16 cellular contexts compared by ENCODE assay signal in genomic region chr5:18754201-18754600, GRCh38.
DNase-seq lines count a peak whose midpoint lies in the region; ATAC-seq, FAIRE-seq and TF ChIP-seq lines count a peak whose summit lies in the region.
"Had no signal": no experiment of that assay in that cellular context is flagged by ENCODE, and none has a peak within 500 bp of the region (broad histone marks: within the 10 kb centered on the region; RNA-seq: fewer than 3 reads in every experiment).

No MANE protein-coding gene starts in this region.

- H2BK120ac ChIP-seq in neuronal stem cell (ENCODE audit: low read depth, low read length), result no peak overlapping the region

- no peak overlapping the region for H2BK5ac ChIP-seq in neuronal stem cell (ENCODE audit: low read length)

- H2BK15ac ChIP-seq in neuronal stem cell (ENCODE audit: low read length), result no peak overlapping the region

- H3K27ac ChIP-seq in SJCRH30 (peak overlapping the region; percentile 60), esophagus muscularis mucosa (replicated peaks in 1 of 4) (no peak overlapping the region), neuronal stem cell (replicated peaks; ENCODE audit: low read length) (no peak overlapping the region)
- H3K27ac ChIP-seq: A549, C4-2B, HL-60 had no signal

- no peak overlapping the region for H2AFZ ChIP-seq in neuronal stem cell (ENCODE audit: low read length)

- no peak overlapping the region for H3K14ac ChIP-seq in neuronal stem cell (ENCODE audit: low read length)

- TF ChIP-seq EP300 in esophagus muscularis mucosa (IDR thresholded peaks at IDR 0.05), result no peak

- H3K4me2 ChIP-seq in neuronal stem cell (ENCODE audit: insufficient read depth, low read length, poor library complexity, severe bottlenecking), result no peak overlapping the region
- H3K4me2 ChIP-seq: A549 had no signal

- no peak overlapping the region for H4K8ac ChIP-seq in neuronal stem cell (ENCODE audit: low read depth, low read length)

- 92% methylated on average over 3 of the region's 3 CpGs for WGBS in esophagus muscularis mucosa
- no CpG with 5 or more reads among the region's 3 CpGs for WGBS in neuronal stem cell (ENCODE audit: extremely low coverage in 2 of 2, insufficient read length in 2 of 2, insufficient replicate concordance in 1 of 2), 2 donors

- no peak for TF ChIP-seq POLR2A in esophagus muscularis mucosa (IDR thresholded peaks at IDR 0.05; ENCODE audit: low read depth)

- no peak overlapping the region for H3K4me3 ChIP-seq in SJCRH30
- H3K4me3 ChIP-seq in esophagus muscularis mucosa, result no peak overlapping the region
- no peak overlapping the region for H3K4me3 ChIP-seq in neuronal stem cell (ENCODE audit: low read length in 2 of 2)
- H3K4me3 ChIP-seq: A549 had no signal

- no peak overlapping the region for H4K91ac ChIP-seq in neuronal stem cell (ENCODE audit: low read depth, low read length, poor library complexity)

- ATAC-seq in HG03108 (IDR thresholded peaks at IDR 0.05; ENCODE audit: unreplicated experiment), result no peak
- ATAC-seq: A549, HCT116 had no signal

- H3K18ac ChIP-seq in neuronal stem cell (ENCODE audit: low read length), result no peak overlapping the region

- no peak overlapping the region for H3K9ac ChIP-seq in neuronal stem cell (ENCODE audit: low read depth, low read length, poor library complexity)

- H2AK5ac ChIP-seq in neuronal stem cell (ENCODE audit: low read depth, low read length), result no peak overlapping the region

- H2BK12ac ChIP-seq in neuronal stem cell (ENCODE audit: low read length), result peak overlapping the region; percentile 10

- intact Hi-C loops in esophagus muscularis mucosa (cut with DNase I), result no loop called here

- no peak overlapping the region for H3K23ac ChIP-seq in neuronal stem cell (ENCODE audit: low read depth, low read length, poor library complexity)

- H3K27me3 ChIP-seq in SJCRH30 (no peaks in the 10 kb centered on the region), esophagus muscularis mucosa (no peaks in the 10 kb centered on the region), neuronal stem cell (ENCODE audit: control insufficient read depth in 3 of 3, insufficient read depth in 3 of 3, low read depth in 1 of 3, low read length in 3 of 3) (no peaks in the 10 kb centered on the region)
- H3K27me3 ChIP-seq: BE2C had no signal

- FAIRE-seq in urothelium cell line (lab: Jason Lieb, UNC), result no peak
- FAIRE-seq: A549, H54 had no signal

- DNase-seq in SJCRH30 (peak; percentile 48 to 53), esophagus muscularis mucosa (ENCODE audit: extremely low spot score) (peak; percentile 80), neuronal stem cell (ENCODE audit: low spot score) (no peak), urothelium cell line (ENCODE audit: low spot score) (no peak), cerebellar nuclear complex (lab: John Stamatoyannopoulos, UW) (no peak)
- no peak for DNase-seq in NK-92 treated with Interleukin-12 subunit alpha and Interleukin-12 subunit beta, amount 100 ng/mL, for 24 hours (lab: John Stamatoyannopoulos, UW)
- DNase-seq: BE2C; CD4-positive, alpha-beta memory T cell; DND-41; GDM1 had no signal

- no peaks in the 10 kb centered on the region for H3K79me1 ChIP-seq in neuronal stem cell (ENCODE audit: low read depth, low read length)

- no peaks in the 10 kb centered on the region for H3K4me1 ChIP-seq in SJCRH30
- H3K4me1 ChIP-seq in esophagus muscularis mucosa, result no peaks in the 10 kb centered on the region
- no peaks in the 10 kb centered on the region for H3K4me1 ChIP-seq in neuronal stem cell (ENCODE audit: control insufficient read depth in 2 of 2, insufficient read depth in 1 of 2, low read depth in 1 of 2, low read length in 2 of 2)
- H3K4me1 ChIP-seq: A549 had no signal

- H3K36me3 ChIP-seq in SJCRH30 (no peaks in the 10 kb centered on the region), esophagus muscularis mucosa (no peaks in the 10 kb centered on the region), neuronal stem cell (replicated peaks in 1 of 2; ENCODE audit: control insufficient read depth in 2 of 2, insufficient read depth in 2 of 2, low read length in 2 of 2) (no peaks in the 10 kb centered on the region)
- H3K36me3 ChIP-seq: BE2C had no signal

- TF ChIP-seq CTCF in esophagus muscularis mucosa (IDR thresholded peaks at IDR 0.05), result no peak

- no peak overlapping the region for H3K4ac ChIP-seq in neuronal stem cell (ENCODE audit: low read length)

- no peaks in the 10 kb centered on the region for H3K9me3 ChIP-seq in SJCRH30 (replicated peaks)
- H3K9me3 ChIP-seq in esophagus muscularis mucosa, result no peaks in the 10 kb centered on the region
- H3K9me3 ChIP-seq in neuronal stem cell (replicated peaks in 1 of 2; ENCODE audit: control insufficient read depth in 2 of 2, insufficient read depth in 1 of 2, low read depth in 1 of 2, low read length in 2 of 2), result peaks cover 0 to 2% of the 10 kb centered on the region in 2 donors
- H3K9me3 ChIP-seq: A549, BE2C had no signal

Comparison
In these comparisons a context has a peak if more than half of its experiments do, and no peak if none do; other contexts are left out.
1. DNase-seq: peak in SJCRH30 (2 of 2) and esophagus muscularis mucosa (single experiment); none in neuronal stem cell (single experiment), urothelium cell line (single experiment), NK-92 treated with Interleukin-12 subunit alpha and Interleukin-12 subunit beta, amount 100 ng/mL, for 24 hours (single experiment) and cerebellar nuclear complex (0 of 2).